ENCODE assay signal across 18 cellular contexts in the genomic region with DNA sequence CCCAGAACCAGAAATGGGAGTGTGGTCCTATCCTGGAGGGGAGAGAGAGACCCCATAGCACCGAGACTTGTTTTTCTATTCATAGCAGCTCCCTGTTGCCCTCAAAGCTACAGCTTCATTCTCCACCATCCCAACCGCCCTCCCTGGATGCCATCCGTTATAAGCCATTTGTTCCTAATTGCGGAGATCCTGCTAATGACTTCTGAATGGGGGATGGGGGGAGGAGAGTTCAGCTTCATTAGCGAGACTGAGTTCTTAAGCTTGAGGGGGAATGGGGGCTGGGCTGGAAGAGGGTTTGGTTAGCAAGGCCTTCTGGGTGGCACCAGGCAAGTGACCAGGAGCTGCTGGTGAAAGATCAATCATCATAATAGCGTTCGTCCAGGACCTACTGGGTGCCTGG. TPM values are rescaled to one million over a fixed set of nuclear protein-coding genes. Genes with fewer than 3 reads are reported as not detected.
DNase-seq lines count a peak whose midpoint lies in the region; ATAC-seq and TF ChIP-seq lines count a peak whose summit lies in the region.
"Had no signal": no experiment of that assay in that cellular context is flagged by ENCODE, and none has a peak within 500 bp of the region (broad histone marks: within the 10 kb centered on the region; RNA-seq: fewer than 3 reads in every experiment).

No MANE protein-coding gene starts in this region.

- no CpG with 5 or more reads among the region's 7 CpGs for WGBS in neuronal stem cell (ENCODE audit: extremely low coverage in 2 of 2, insufficient read length in 2 of 2, insufficient replicate concordance in 1 of 2), 2 donors

- H3K27me3 Mint-ChIP-seq in GM23338 (ENCODE audit: insufficient read depth, low read depth, poor library complexity) (peaks cover 9% of the 10 kb centered on the region), mesothelial cell of epicardium (ENCODE audit: low read depth) (no peaks in the 10 kb centered on the region)
- H3K27me3 Mint-ChIP-seq: CD4-positive, CD25-positive, alpha-beta regulatory T cell had no signal

- no peaks in the 10 kb centered on the region for H3K9me3 Mint-ChIP-seq in GM23338
- H3K9me3 Mint-ChIP-seq in mesothelial cell of epicardium, result no peaks in the 10 kb centered on the region
- H3K9me3 Mint-ChIP-seq: HFFc6 had no signal

- no peak overlapping the region for H2BK15ac ChIP-seq in neuronal stem cell (ENCODE audit: low read length)

- H4K91ac ChIP-seq in neuronal stem cell (ENCODE audit: low read depth, low read length, poor library complexity), result no peak overlapping the region

- H3K36me3 ChIP-seq in GM23338 (ENCODE audit: insufficient read depth) (no peaks in the 10 kb centered on the region), OCI-LY3 (replicated peaks; ENCODE audit: low read depth, low read length) (peaks cover 17% of the 10 kb centered on the region), neuronal stem cell (replicated peaks in 1 of 2; ENCODE audit: control insufficient read depth in 2 of 2, insufficient read depth in 2 of 2, low read length in 2 of 2) (peaks cover 3 to 68% of the 10 kb centered on the region in 2 donors)

- peak overlapping the region; percentile 5 for H2BK12ac ChIP-seq in neuronal stem cell (ENCODE audit: low read length)

- H2AFZ ChIP-seq in GM23338 (no peak overlapping the region), OCI-LY3 (ENCODE audit: low read depth, low read length) (no peak overlapping the region), neuronal stem cell (ENCODE audit: low read length) (no peak overlapping the region)
- H2AFZ ChIP-seq: GM23248 had no signal

- H3K27me3 ChIP-seq in GM23338 (ENCODE audit: insufficient read depth) (no peaks in the 10 kb centered on the region), OCI-LY3 (ENCODE audit: low read depth, low read length) (no peaks in the 10 kb centered on the region), neuronal stem cell (ENCODE audit: control insufficient read depth in 3 of 3, insufficient read depth in 3 of 3, low read depth in 1 of 3, low read length in 3 of 3) (no peaks in the 10 kb centered on the region)
- H3K27me3 ChIP-seq: BLaER1 had no signal

- DNase-seq in GM23338 (ENCODE audit: low spot score), result no peak
- no peak for DNase-seq in mesothelial cell of epicardium (ENCODE audit: low spot score in 2 of 2, unreplicated experiment in 2 of 2)
- DNase-seq in neuronal stem cell (ENCODE audit: low spot score), result peak; percentile 60
- DNase-seq in SHP77 (lab: John Stamatoyannopoulos, UW), result no peak
- no peak for DNase-seq in HCEC 1CT
- DNase-seq in MV-4-11 (lab: John Stamatoyannopoulos, UW), result no peak
- DNase-seq: 8988T; AML-193; CD4-positive, CD25-positive, alpha-beta regulatory T cell; DMS53; GF-D8; GM23248; HFFc6 had no signal

- TF ChIP-seq CTCF in GM23338 (conservative IDR thresholded peaks at IDR 0.05; ENCODE audit: low read depth in 2 of 2), result no peak
- TF ChIP-seq CTCF in OCI-LY3 (IDR thresholded peaks at IDR 0.05; ENCODE audit: low read depth, low read length), result no peak
- no peak for TF ChIP-seq CTCF in mesothelial cell of epicardium (IDR thresholded peaks at IDR 0.05; ENCODE audit: unreplicated experiment)

- H3K79me2 ChIP-seq in GM23338 (replicated peaks; ENCODE audit: insufficient read depth) (peaks cover 23% of the 10 kb centered on the region; the same call in 1 of the 2 replicates), OCI-LY3 (ENCODE audit: low read length) (peaks cover 7% of the 10 kb centered on the region; the same call in 1 of the 2 replicates)

- H2BK5ac ChIP-seq in neuronal stem cell (ENCODE audit: low read length), result no peak overlapping the region

- H3K4me3 Mint-ChIP-seq in GM23338 (no peak overlapping the region; the same call in 2 of the 3 replicates), mesothelial cell of epicardium (no peak overlapping the region)
- H3K4me3 Mint-ChIP-seq: CD4-positive, CD25-positive, alpha-beta regulatory T cell; HFFc6 had no signal

- peaks cover 1% of the 10 kb centered on the region for H3K79me1 ChIP-seq in neuronal stem cell (ENCODE audit: low read depth, low read length)

- H3K9me3 ChIP-seq in OCI-LY3 (ENCODE audit: insufficient read depth, low read length) (no peaks in the 10 kb centered on the region), neuronal stem cell (replicated peaks in 1 of 2; ENCODE audit: control insufficient read depth in 2 of 2, insufficient read depth in 1 of 2, low read depth in 1 of 2, low read length in 2 of 2) (no peaks in the 10 kb centered on the region)
- H3K9me3 ChIP-seq: BLaER1, HAP-1 had no signal

- H3K4me1 ChIP-seq in GM23338 (ENCODE audit: insufficient read depth) (peaks cover 86% of the 10 kb centered on the region), OCI-LY3 (ENCODE audit: low read length) (peaks cover 32% of the 10 kb centered on the region), neuronal stem cell (ENCODE audit: control insufficient read depth in 2 of 2, insufficient read depth in 1 of 2, low read depth in 1 of 2, low read length in 2 of 2) (peaks cover 60 to 78% of the 10 kb centered on the region in 2 donors)

- H3K36me3 Mint-ChIP-seq in GM23338 (ENCODE audit: low read depth) (peaks cover 11% of the 10 kb centered on the region), mesothelial cell of epicardium (peaks cover 1% of the 10 kb centered on the region)

- H3K14ac ChIP-seq in neuronal stem cell (ENCODE audit: low read length), result no peak overlapping the region

- peak overlapping the region; percentile 42 for H2AK5ac ChIP-seq in neuronal stem cell (ENCODE audit: low read depth, low read length)

- H3K4me1 Mint-ChIP-seq in GM23338 (peaks cover 89% of the 10 kb centered on the region), mesothelial cell of epicardium (peaks cover 66% of the 10 kb centered on the region)

- no peaks in the 10 kb centered on the region; the same call in 1 of the 2 replicates for H4K20me1 ChIP-seq in GM23338 (replicated peaks; ENCODE audit: insufficient read depth)
- H4K20me1 ChIP-seq in OCI-LY3 (ENCODE audit: insufficient read depth, low read length), result no peaks in the 10 kb centered on the region

- H3K27ac ChIP-seq in GM23338 (ENCODE audit: low read depth) (no peak overlapping the region), OCI-LY3 (ENCODE audit: low read length) (peak overlapping the region; percentile 40; the same call in 1 of the 2 replicates), neuronal stem cell (replicated peaks; ENCODE audit: low read length) (peak overlapping the region; percentile 69)
- H3K27ac ChIP-seq: BLaER1, GM23248 had no signal

- H3K27ac Mint-ChIP-seq in GM23338 (no peak overlapping the region), mesothelial cell of epicardium (peak overlapping the region; percentile 36)
- H3K27ac Mint-ChIP-seq: CD4-positive, CD25-positive, alpha-beta regulatory T cell had no signal

- no peak for ATAC-seq in GM23338
- ATAC-seq in GM21526 (IDR thresholded peaks at IDR 0.05; ENCODE audit: low FRiP score, unreplicated experiment), result no peak
- ATAC-seq: HepG2 had no signal

- H3F3A ChIP-seq in GM23338 (replicated peaks; ENCODE audit: low read depth), result peaks cover 11% of the 10 kb centered on the region

- no peak overlapping the region for H4K8ac ChIP-seq in neuronal stem cell (ENCODE audit: low read depth, low read length)

- H3K4me3 ChIP-seq in GM23338 (no peak overlapping the region), OCI-LY3 (ENCODE audit: low read length) (peak overlapping the region; percentile 27; the same call in 1 of the 2 replicates), neuronal stem cell (ENCODE audit: low read length in 2 of 2) (no peak overlapping the region)
- H3K4me3 ChIP-seq: BLaER1, GM23248, HAP-1 had no signal

- no peak overlapping the region for H3K4ac ChIP-seq in neuronal stem cell (ENCODE audit: low read length)

- no peak overlapping the region for H2BK120ac ChIP-seq in neuronal stem cell (ENCODE audit: low read depth, low read length)

- H3K4me2 ChIP-seq in GM23338 (peak overlapping the region; percentile 55), OCI-LY3 (ENCODE audit: low read length) (peak overlapping the region; percentile 58), neuronal stem cell (ENCODE audit: insufficient read depth, low read length, poor library complexity, severe bottlenecking) (no peak overlapping the region)
- H3K4me2 ChIP-seq: BLaER1 had no signal

- H3K23ac ChIP-seq in neuronal stem cell (ENCODE audit: low read depth, low read length, poor library complexity), result no peak overlapping the region

- H3K18ac ChIP-seq in neuronal stem cell (ENCODE audit: low read length), result peak overlapping the region; percentile 73

- H3K9ac ChIP-seq in OCI-LY3 (ENCODE audit: low read length) (no peak overlapping the region), neuronal stem cell (ENCODE audit: low read depth, low read length, poor library complexity) (no peak overlapping the region)
- H3K9ac ChIP-seq: BLaER1, GM23248 had no signal

- H3K9me2 ChIP-seq in GM23338 (ENCODE audit: insufficient read depth), result no peaks in the 10 kb centered on the region

TF ChIP-seq in GM23338, 12 proteins besides CTCF, POLR2A, EP300 and RAD21 (continues in another document):
- TF ChIP-seq ZNF331 (CRISPR knock-in tag; IDR thresholded peaks at IDR 0.05; ENCODE audit: low read depth), result no peak

RNA-seq across cellular contexts. Expression of a gene that starts 27.1 kb away (rescaled TPM):
- 9.7 and 13.5 TPM in 2 replicates for total RNA-seq in GM23338 (2014; rRNA removed; shearing (Covaris generic))
- 5.1 and 6.3 TPM in 2 replicates for polyA plus RNA-seq in GM23338 (2016; fragmentation: Nextera tagmentation; extraction: Ambion mirVana)
- total RNA-seq in mesothelial cell of epicardium, result 85.1 to 91.0 TPM (median 87.9 TPM) in 3 replicates
- 43.1 TPM for polyA plus RNA-seq in neuronal stem cell (2013, experiment 1 of 2)
- 44.6 TPM for polyA plus RNA-seq in neuronal stem cell (2013, experiment 2 of 2)
